ENCODE assay signal across 8 cellular contexts in genomic region chr6:69796081-69796626, GRCh38. TPM values are rescaled to one million over a fixed set of nuclear protein-coding genes. Genes with fewer than 3 reads are reported as not detected.
DNase-seq lines count a peak whose midpoint lies in the region; ATAC-seq and TF ChIP-seq lines count a peak whose summit lies in the region.

No MANE protein-coding gene starts in this region.

- H3K36me3 ChIP-seq in HCT116 (ENCODE audit: control insufficient read depth in 1 of 2, insufficient read depth in 2 of 2, low read length in 2 of 2) (no peaks in the 10 kb centered on the region), lower lobe of right lung (no peaks in the 10 kb centered on the region)

- BruUV-seq in HCT116 (replicated peaks; lab: Mats Ljungman, UMichigan) = no TSS peak

- intact Hi-C loops in HCT116 (cut with micrococcal nuclease) = no loop called here
- intact Hi-C loops in dorsolateral prefrontal cortex (cut with DNase I) = no loop called here
- intact Hi-C loops in lower lobe of right lung (cut with DNase I) = no loop called here

- TF ChIP-seq CTCF in HCT116 (IDR thresholded peaks at IDR 0.05 in 2 of 3, conservative IDR thresholded peaks at IDR 0.05 in 1 of 3; ENCODE audit: borderline replicate concordance in 1 of 3, insufficient read depth in 1 of 3, low read depth in 2 of 3, low read length in 2 of 3) (no peak), dorsolateral prefrontal cortex (IDR thresholded peaks at IDR 0.05 in 54 of 56, conservative IDR thresholded peaks at IDR 0.05 in 2 of 56; ENCODE audit: low read depth in 1 of 56, partially characterized antibody in 56 of 56) (no peak), lower lobe of right lung (IDR thresholded peaks at IDR 0.05) (no peak)

- H3K27ac ChIP-seq in HCT116 (ENCODE audit: low read depth, low read length) (peak overlapping the region; percentile 32), dorsolateral prefrontal cortex (peak overlapping the region; percentile 53 to 96 (median 92)), lower lobe of right lung (peak overlapping the region; percentile 96)

- RAD21 ChIA-PET in HCT116 (lab: Charles Lee; ENCODE audit: low non-redundant PET in 1 of 2, low total read pairs in 2 of 2, uncharacterized antibody in 2 of 2, unreplicated experiment in 2 of 2) = no interaction called here

- TF ChIP-seq POLR2A in HCT116 (IDR thresholded peaks at IDR 0.05; ENCODE audit: borderline replicate concordance, extremely low read depth, insufficient read depth, insufficient read length) = no peak

- TF ChIP-seq RAD21 in HCT116 (IDR thresholded peaks at IDR 0.05; ENCODE audit: low read depth) = no peak

- H3K9me3 ChIP-seq in HCT116 (ENCODE audit: control insufficient read depth in 1 of 2, insufficient read depth in 1 of 2, low read depth in 1 of 2, low read length in 2 of 2) (no peaks in the 10 kb centered on the region), lower lobe of right lung (no peaks in the 10 kb centered on the region)

- peaks cover 3 to 14% of the 10 kb centered on the region in 2 experiments; a peak in 3 of 4 replicates for H3K4me1 ChIP-seq in HCT116 (ENCODE audit: control insufficient read depth in 1 of 2, insufficient read depth in 2 of 2, low read length in 2 of 2)
- peaks cover 44% of the 10 kb centered on the region for H3K4me1 ChIP-seq in lower lobe of right lung

- H3K79me2 ChIP-seq in HCT116 (ENCODE audit: insufficient read depth, low read length) = no peaks in the 10 kb centered on the region

- peak; percentile 71 for ATAC-seq in HCT116
- ATAC-seq in lower lobe of right lung = peak; percentile 67 to 81

- no peaks in the 10 kb centered on the region for H3K9me2 ChIP-seq in HCT116 (ENCODE audit: insufficient read depth)

- DNase-seq in SIG-M5 treated with dmso at 0.1 percent for 504 hours (lab: John Stamatoyannopoulos, UW; ENCODE audit: unreplicated experiment) = peak; percentile 50
- no peak for DNase-seq in SIG-M5 (lab: John Stamatoyannopoulos, UW)
- DNase-seq in HCT116 (ENCODE audit: low read depth, low spot score) = peak; percentile 63
- DNase-seq in NCI-H1048 (lab: John Stamatoyannopoulos, UW) = peak; percentile 18
- peak; percentile 29 for DNase-seq in T-helper 9 cell
- peak in 5 of 10 donors; percentile 9 to 59 (median 43) for DNase-seq in dorsolateral prefrontal cortex
- no peak for DNase-seq in lower lobe of right lung
- peak; percentile 6 for DNase-seq in stromal cell of bone marrow (ENCODE audit: low read depth)

- CTCF ChIA-PET in HCT116 (lab: Charles Lee) = interaction anchor here (1.2 to 2.0 kb wide), 4 partner anchors 10 to 312 kb away, joined by 4 to 7 read pairs (median 5); no protein-coding TSS in a partner anchor

- peak overlapping the region; percentile 63 for H3K9ac ChIP-seq in HCT116 (ENCODE audit: low read length)

- H4K20me1 ChIP-seq in HCT116 (ENCODE audit: insufficient read depth) = no peaks in the 10 kb centered on the region

- peak overlapping the region; percentile 89 for H3K4me2 ChIP-seq in HCT116 (ENCODE audit: low read length)

- peak overlapping the region; percentile 55 for H2AFZ ChIP-seq in HCT116 (ENCODE audit: low read depth, low read length, poor library complexity, severe bottlenecking)

- H3K4me3 ChIP-seq in HCT116 (replicated peaks in 1 of 2; ENCODE audit: low read depth in 1 of 2, low read length in 2 of 2) (peak overlapping the region; percentile 62 to 68), dorsolateral prefrontal cortex (peak overlapping the region; percentile 62 to 96 (median 85)), lower lobe of right lung (peak overlapping the region; percentile 75)

- no peaks in the 10 kb centered on the region for H3K27me3 ChIP-seq in HCT116 (ENCODE audit: insufficient read depth, low read length)
- H3K27me3 ChIP-seq in dorsolateral prefrontal cortex = no peaks in the 10 kb centered on the region
- H3K27me3 ChIP-seq in lower lobe of right lung (ENCODE audit: low read depth) = no peaks in the 10 kb centered on the region

- POLR2A ChIA-PET in HCT116 (lab: Charles Lee) = no interaction called here

TF ChIP-seq in HCT116, 20 proteins besides CTCF, POLR2A, EP300 and RAD21:
- TF ChIP-seq, protein P1, sequence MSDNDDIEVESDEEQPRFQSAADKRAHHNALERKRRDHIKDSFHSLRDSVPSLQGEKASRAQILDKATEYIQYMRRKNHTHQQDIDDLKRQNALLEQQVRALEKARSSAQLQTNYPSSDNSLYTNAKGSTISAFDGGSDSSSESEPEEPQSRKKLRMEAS (IDR thresholded peaks at IDR 0.05) = no peak
- no peak for TF ChIP-seq ZNF274 (IDR thresholded peaks at IDR 0.05; ENCODE audit: low read depth, low read length)
- TF ChIP-seq POLR2AphosphoS5 (IDR thresholded peaks at IDR 0.05; ENCODE audit: low read depth, low read length) = peak; percentile 51; the same call in 1 of the 2 replicates

RNA-seq across cellular contexts. Expression of gene LMBRD1, which starts 0.7 kb away (rescaled TPM):
- total RNA-seq in HCT116 (2021; ENCODE audit: unreplicated experiment) (11.9 TPM), dorsolateral prefrontal cortex (100 to 1,000 TPM in 7 of 120 experiments, 10 to 100 TPM in 113; 58.1 to 116 (median 84.2) TPM), lower lobe of right lung (68.0 TPM)
- 4.9 and 5.6 TPM in 2 replicates for polyA plus RNA-seq in HCT116 (2012)

Comparison
In these comparisons a context has a peak if more than half of its experiments do, and no peak if none do; other contexts are left out.
1. DNase-seq: peak in SIG-M5 treated with dmso at 0.1 percent for 504 hours (single experiment), HCT116 (single experiment), NCI-H1048 (single experiment), T-helper 9 cell (single experiment) and stromal cell of bone marrow (single experiment); none in SIG-M5 (single experiment) and lower lobe of right lung (single experiment).
2. H3K27ac ChIP-seq: peak in every context shown above with its lines; median percentile 96 in lower lobe of right lung; 92 in dorsolateral prefrontal cortex; 32 in HCT116.
3. Peak in every context shown above with its lines, with median percentiles within 50 percentile points of each other: H3K4me3 ChIP-seq.